Comparison of ENCODE assay signal across 2 cellular contexts in the genomic region with DNA sequence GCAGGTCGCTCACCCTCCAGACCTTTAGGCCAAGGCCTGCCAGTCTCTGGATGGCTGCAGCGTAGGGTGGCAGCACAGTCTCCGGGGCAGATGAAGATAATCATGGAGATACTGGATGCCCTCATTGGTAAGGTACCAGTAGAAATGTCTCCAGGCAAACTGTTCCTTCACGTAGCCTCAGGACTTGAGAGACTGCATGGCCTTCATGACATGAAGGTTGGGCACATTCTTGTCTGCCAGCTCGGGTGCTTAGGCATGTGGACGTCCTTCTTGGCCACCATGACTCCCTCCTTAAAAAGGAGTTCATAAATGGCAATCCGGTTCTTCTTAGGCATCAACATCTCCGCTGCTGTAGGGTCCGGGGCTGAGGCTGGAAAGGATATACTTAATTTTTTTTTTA. TPM values are rescaled to one million over a fixed set of nuclear protein-coding genes. Genes with fewer than 3 reads are reported as not detected.
"Had no signal": no experiment of that assay in that cellular context is flagged by ENCODE, and none has a peak within 500 bp of the region (broad histone marks: within the 10 kb centered on the region; RNA-seq: fewer than 3 reads in every experiment).

No MANE protein-coding gene starts in this region.

RNA-seq across cellular contexts. Expression of a gene that starts 11.8 kb away (rescaled TPM):
- total RNA-seq: HepG2, K562 had no signal
- polyA plus RNA-seq: K562 had no signal
